8 cellular contexts compared by ENCODE assay signal in genomic region chr2:73212448-73213176, GRCh38. TPM values are rescaled to one million over a fixed set of nuclear protein-coding genes. Genes with fewer than 3 reads are reported as not detected.
A peak's percentile ranks its signal among the peaks of the same experiment; 100 is the strongest.
DNase-seq lines count a peak whose midpoint lies in the region; ATAC-seq and TF ChIP-seq lines count a peak whose summit lies in the region.

No MANE protein-coding gene starts in this region.

- H3K4me1 Mint-ChIP-seq in activated CD4-positive, alpha-beta T cell treated with anti-CD3 and anti-CD28 coated beads, Interleukin-2, amount 10 ng/mL, durations not matched to agents 24 days and 14 days: peaks cover 22% of the 10 kb centered on the region

- peak overlapping the region in 1 of 2 donors; percentile 28 for H3K9ac ChIP-seq in colonic mucosa (ENCODE audit: low read depth in 2 of 2, low read length in 2 of 2)

- intact Hi-C loops in activated CD4-positive, alpha-beta T cell treated with anti-CD3 and anti-CD28 coated beads, Interleukin-2, amount 10 ng/mL, durations not matched to agents 24 days and 14 days (cut with micrococcal nuclease): loop anchor here (1.0 to 5.0 kb wide), 2 partner anchors 35 to 175 kb away; partner anchors contain the start of gene ALMS1
- intact Hi-C loops in colonic mucosa (cut with DNase I) (no loop called here), lower lobe of right lung (cut with DNase I) (no loop called here)

- H3K27me3 Mint-ChIP-seq in activated CD4-positive, alpha-beta T cell treated with anti-CD3 and anti-CD28 coated beads, Interleukin-2, amount 10 ng/mL, durations not matched to agents 24 days and 14 days: peaks cover 6% of the 10 kb centered on the region

- H3K4me1 ChIP-seq in colonic mucosa (no peaks in the 10 kb centered on the region), lower lobe of right lung (peaks cover 19% of the 10 kb centered on the region)

- H3K4me3 ChIP-seq in colonic mucosa: no peak overlapping the region
- H3K4me3 ChIP-seq in lower lobe of right lung: no peak overlapping the region

- H3K36me3 ChIP-seq in colonic mucosa (no peaks in the 10 kb centered on the region), lower lobe of right lung (no peaks in the 10 kb centered on the region)

- H3K4me3 Mint-ChIP-seq in activated CD4-positive, alpha-beta T cell treated with anti-CD3 and anti-CD28 coated beads, Interleukin-2, amount 10 ng/mL, durations not matched to agents 24 days and 14 days: no peak overlapping the region

- H3K27me3 ChIP-seq in colonic mucosa (no peaks in the 10 kb centered on the region), lower lobe of right lung (ENCODE audit: low read depth) (no peaks in the 10 kb centered on the region)

- no peaks in the 10 kb centered on the region for H3K9me3 Mint-ChIP-seq in activated CD4-positive, alpha-beta T cell treated with anti-CD3 and anti-CD28 coated beads, Interleukin-2, amount 10 ng/mL, durations not matched to agents 24 days and 14 days

- H3K27ac ChIP-seq in colonic mucosa (no peak overlapping the region), lower lobe of right lung (no peak overlapping the region)

- DNase-seq in CD1c-positive myeloid dendritic cell (ENCODE audit: extremely low spot score) (peak; percentile 78), NCI-H526 treated with DMSO at 0.1 percent for 48 hours (lab: John Stamatoyannopoulos, UW) (peak; percentile 24), colonic mucosa (peak; percentile 69), lower lobe of right lung (peak; percentile 81)
- peak; percentile 91 for DNase-seq in activated CD4-positive, alpha-beta T cell treated with anti-CD3 and anti-CD28 coated beads, Interleukin-2, amount 10 ng/mL, durations not matched to agents 24 days and 14 days
- peak; percentile 52 for DNase-seq in stimulated activated CD8-positive, alpha-beta memory T cell treated with anti-CD3 and anti-CD28 coated beads, Interleukin-12 subunit alpha, Interleukin-12 subunit beta, amount 100 ng/mL, for 1 hour (ENCODE audit: low read depth)

- ATAC-seq in GM19395 (IDR thresholded peaks at IDR 0.05; ENCODE audit: unreplicated experiment) (peak; percentile 75), HG03457 (IDR thresholded peaks at IDR 0.05; ENCODE audit: unreplicated experiment) (peak; percentile 51), lower lobe of right lung (peak; percentile 84 to 88)

- H3K27ac Mint-ChIP-seq in activated CD4-positive, alpha-beta T cell treated with anti-CD3 and anti-CD28 coated beads, Interleukin-2, amount 10 ng/mL, durations not matched to agents 24 days and 14 days: peak overlapping the region; percentile 34

- no peaks in the 10 kb centered on the region for H3K9me3 ChIP-seq in colonic mucosa
- no peaks in the 10 kb centered on the region for H3K9me3 ChIP-seq in lower lobe of right lung

- peak; percentile 94 for TF ChIP-seq CTCF in colonic mucosa (IDR thresholded peaks at IDR 0.05)
- TF ChIP-seq CTCF in lower lobe of right lung (IDR thresholded peaks at IDR 0.05): peak; percentile 98

- H3K36me3 Mint-ChIP-seq in activated CD4-positive, alpha-beta T cell treated with anti-CD3 and anti-CD28 coated beads, Interleukin-2, amount 10 ng/mL, durations not matched to agents 24 days and 14 days (ENCODE audit: low read depth): no peaks in the 10 kb centered on the region

RNA-seq across cellular contexts. Expression of gene SMYD5, which starts 1.4 kb away (rescaled TPM):
- 56.7 and 62.7 TPM in 2 replicates for total RNA-seq in activated CD4-positive, alpha-beta T cell treated with anti-CD3 and anti-CD28 coated beads, Interleukin-2, amount 10 ng/mL, durations not matched to agents 24 days and 14 days
- 10 to 100 TPM in 1 of 2 donors, 1 to 10 TPM in 1; 9.4 to 18.9 TPM for total RNA-seq in colonic mucosa
- 13.3 TPM for total RNA-seq in lower lobe of right lung

RNA-seq across cellular contexts. Expression of gene NOTO, which starts 10.2 kb away (rescaled TPM):
- total RNA-seq in activated CD4-positive, alpha-beta T cell treated with anti-CD3 and anti-CD28 coated beads, Interleukin-2, amount 10 ng/mL, durations not matched to agents 24 days and 14 days: not detected in 2 replicates
- not detected for total RNA-seq in colonic mucosa
- not detected for total RNA-seq in lower lobe of right lung

RNA-seq across cellular contexts. Expression of gene PRADC1, which starts 20.4 kb away (rescaled TPM):
- total RNA-seq in activated CD4-positive, alpha-beta T cell treated with anti-CD3 and anti-CD28 coated beads, Interleukin-2, amount 10 ng/mL, durations not matched to agents 24 days and 14 days: 14.8 and 15.9 TPM in 2 replicates
- total RNA-seq in colonic mucosa (10 to 100 TPM; 36.2 to 47.5 TPM), lower lobe of right lung (14.8 TPM)

RNA-seq across cellular contexts. Expression of gene CCT7, which starts 21.5 kb away (rescaled TPM):
- total RNA-seq in activated CD4-positive, alpha-beta T cell treated with anti-CD3 and anti-CD28 coated beads, Interleukin-2, amount 10 ng/mL, durations not matched to agents 24 days and 14 days: 680 and 696 TPM in 2 replicates
- total RNA-seq in colonic mucosa (100 to 1,000 TPM; 147 to 353 TPM), lower lobe of right lung (151 TPM)

Comparison
In these comparisons a context has a peak if more than half of its experiments do, and no peak if none do; other contexts are left out.
1. DNase-seq: peak in every context shown above with its lines; median percentile 91 in activated CD4-positive, alpha-beta T cell treated with anti-CD3 and anti-CD28 coated beads, Interleukin-2, amount 10 ng/mL, durations not matched to agents 24 days and 14 days; 81 in lower lobe of right lung; 78 in CD1c-positive myeloid dendritic cell; 69 in colonic mucosa; 52 in stimulated activated CD8-positive, alpha-beta memory T cell treated with anti-CD3 and anti-CD28 coated beads, Interleukin-12 subunit alpha, Interleukin-12 subunit beta, amount 100 ng/mL, for 1 hour; 24 in NCI-H526 treated with DMSO at 0.1 percent for 48 hours.